ENCODE assay signal across 1 cellular context in genomic region chr11:35549787-35550186, GRCh38.
A peak's percentile ranks its signal among the peaks of the same experiment; 100 is the strongest.
TF ChIP-seq lines count a peak whose summit lies in the region.

No MANE protein-coding gene starts in this region.

TF ChIP-seq in HEK293, 187 proteins besides CTCF, POLR2A, EP300 and RAD21 (continued from another document):
- TF ChIP-seq PRDM10 (tag by site-specific recombination; IDR thresholded peaks at IDR 0.05) (0 out of 2 replicates have a peak, but pooled peaks have one; percentile 18), ZNF354C (tag by site-specific recombination; IDR thresholded peaks at IDR 0.05; ENCODE audit: borderline replicate concordance, low read depth) (no peak), YY2 (tag by site-specific recombination; IDR thresholded peaks at IDR 0.05) (no peak), ZNF529 (tag by site-specific recombination; IDR thresholded peaks at IDR 0.05; ENCODE audit: insufficient replicate concordance) (no peak), ZNF174 (tag by site-specific recombination; IDR thresholded peaks at IDR 0.05) (no peak), ZNF114 (tag by site-specific recombination; IDR thresholded peaks at IDR 0.05) (no peak), ZBTB1 (tag by site-specific recombination; IDR thresholded peaks at IDR 0.05) (no peak), BCL11B (tag by site-specific recombination; IDR thresholded peaks at IDR 0.05; ENCODE audit: low read depth) (no peak), BCL6B (tag by site-specific recombination; IDR thresholded peaks at IDR 0.05) (no peak), SETDB1 (IDR thresholded peaks at IDR 0.05; ENCODE audit: insufficient read length, low read length) (no peak), OVOL3 (tag by site-specific recombination; IDR thresholded peaks at IDR 0.05) (no peak), KLF17 (tag by site-specific recombination; IDR thresholded peaks at IDR 0.05) (no peak), ZNF335 (tag by site-specific recombination; conservative IDR thresholded peaks at IDR 0.05) (no peak), ZNF146 (tag by site-specific recombination; IDR thresholded peaks at IDR 0.05) (no peak), ZNF777 (tag by site-specific recombination; IDR thresholded peaks at IDR 0.05; ENCODE audit: borderline replicate concordance) (no peak), ZFHX2 (tag by site-specific recombination; conservative IDR thresholded peaks at IDR 0.05) (no peak), ZBTB6 (tag by site-specific recombination; IDR thresholded peaks at IDR 0.05) (no peak), ZBTB10 (tag by site-specific recombination; IDR thresholded peaks at IDR 0.05) (no peak), ZNF658 (tag by site-specific recombination; IDR thresholded peaks at IDR 0.05) (no peak), ZNF175 (tag by site-specific recombination; IDR thresholded peaks at IDR 0.05) (no peak), ZXDB (tag by site-specific recombination; IDR thresholded peaks at IDR 0.05) (0 out of 2 replicates have a peak, but pooled peaks have one; percentile 25), ZNF214 (tag by site-specific recombination; IDR thresholded peaks at IDR 0.05; ENCODE audit: borderline replicate concordance) (no peak), ZBTB8A (tag by site-specific recombination; IDR thresholded peaks at IDR 0.05) (no peak), ZNF76 (tag by site-specific recombination; IDR thresholded peaks at IDR 0.05; ENCODE audit: borderline replicate concordance, low read depth) (no peak), FEZF1 (tag by site-specific recombination; IDR thresholded peaks at IDR 0.05) (no peak), GLIS2 (tag by site-specific recombination; IDR thresholded peaks at IDR 0.05) (no peak), ZNF24 (tag by site-specific recombination; IDR thresholded peaks at IDR 0.05) (no peak), ZNF639 (tag by site-specific recombination; IDR thresholded peaks at IDR 0.05) (no peak), ZSCAN16 (tag by site-specific recombination; IDR thresholded peaks at IDR 0.05) (no peak), RBAK (tag by site-specific recombination; IDR thresholded peaks at IDR 0.05) (no peak), ZNF791 (tag by site-specific recombination; IDR thresholded peaks at IDR 0.05) (no peak), ZNF133 (tag by site-specific recombination; IDR thresholded peaks at IDR 0.05) (no peak), ZBTB48 (tag by site-specific recombination; IDR thresholded peaks at IDR 0.05) (no peak), ZNF394 (tag by site-specific recombination; IDR thresholded peaks at IDR 0.05; ENCODE audit: borderline replicate concordance) (peak; percentile 30; the same call in 1 of the 2 replicates), ZFP69B (tag by site-specific recombination; IDR thresholded peaks at IDR 0.05) (no peak), ZNF211 (tag by site-specific recombination; IDR thresholded peaks at IDR 0.05; ENCODE audit: low read depth) (no peak), ZSCAN30 (tag by site-specific recombination; IDR thresholded peaks at IDR 0.05) (no peak), ELK4 (IDR thresholded peaks at IDR 0.05; ENCODE audit: borderline replicate concordance, low read depth, low read length) (no peak), ZNF48 (tag by site-specific recombination; IDR thresholded peaks at IDR 0.05) (no peak), ZBTB11 (tag by site-specific recombination; conservative IDR thresholded peaks at IDR 0.05; ENCODE audit: low read depth) (no peak), AEBP2 (tag by site-specific recombination; IDR thresholded peaks at IDR 0.05; ENCODE audit: borderline replicate concordance) (no peak), OSR2 (tag by site-specific recombination; IDR thresholded peaks at IDR 0.05) (no peak)
